ENCODE assay signal across 16 cellular contexts in the genomic region with DNA sequence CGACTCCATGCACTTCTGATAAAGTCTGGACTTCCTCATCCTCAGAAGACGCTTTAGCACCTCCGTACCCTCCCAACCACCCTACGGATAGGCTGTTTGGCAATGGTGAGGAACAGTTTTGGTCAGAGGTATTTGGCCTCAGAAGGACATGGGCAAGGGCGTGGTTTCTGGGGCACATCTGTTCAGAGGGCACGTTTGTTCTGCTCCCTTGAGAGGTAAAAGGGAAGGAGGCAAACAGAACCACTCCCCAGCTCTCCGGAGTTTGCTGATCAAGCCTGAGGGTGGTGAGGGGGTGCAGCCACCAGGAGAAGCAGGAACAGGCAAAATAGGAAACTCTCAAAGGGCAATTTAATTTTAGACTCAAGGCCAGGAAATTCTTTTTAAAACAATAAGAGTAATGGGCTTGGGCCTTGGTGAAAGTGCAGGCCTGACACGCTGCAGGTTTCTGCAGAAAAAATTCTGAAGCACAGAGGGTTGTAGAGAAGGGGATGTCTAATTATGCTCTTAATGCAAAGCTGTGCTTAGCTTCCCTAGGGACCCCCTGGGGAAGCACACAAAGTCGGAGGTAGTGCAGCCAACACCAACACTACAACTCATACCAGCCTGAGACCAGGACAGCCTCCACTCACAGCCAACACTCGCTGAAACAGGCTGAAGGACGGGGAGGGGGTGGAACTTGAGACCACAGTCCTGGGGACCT. TPM values are rescaled to one million over a fixed set of nuclear protein-coding genes. Genes with fewer than 3 reads are reported as not detected.
A peak's percentile ranks its signal among the peaks of the same experiment; 100 is the strongest.
DNase-seq lines count a peak whose midpoint lies in the region; ATAC-seq, FAIRE-seq and TF ChIP-seq lines count a peak whose summit lies in the region.
"Had no signal": no experiment of that assay in that cellular context is flagged by ENCODE, and none has a peak within 500 bp of the region (broad histone marks: within the 10 kb centered on the region; RNA-seq: fewer than 3 reads in every experiment).

No MANE protein-coding gene starts in this region.

- no peak for TF ChIP-seq POLR2A in Peyer's patch (IDR thresholded peaks at IDR 0.05)

- H3K4me2 ChIP-seq in BLaER1: peak overlapping the region; percentile 93

- peak overlapping the region; percentile 53 for H3K4me3 ChIP-seq in BLaER1
- no peak overlapping the region for H3K4me3 ChIP-seq in Peyer's patch
- no peak overlapping the region for H3K4me3 ChIP-seq in kidney (ENCODE audit: low read length in 2 of 2)
- H3K4me3 ChIP-seq: adrenal gland, cardiac muscle cell, right lobe of liver had no signal

- peaks cover 100% of the 10 kb centered on the region for H3K4me1 ChIP-seq in BLaER1
- H3K4me1 ChIP-seq in Peyer's patch: no peaks in the 10 kb centered on the region
- H3K4me1 ChIP-seq in kidney (ENCODE audit: control insufficient read depth in 1 of 2, insufficient read depth in 1 of 2, low read depth in 1 of 2, low read length in 2 of 2): peaks cover 0 to 12% of the 10 kb centered on the region in 2 donors
- H3K4me1 ChIP-seq: adrenal gland had no signal

- DNase-seq in Peyer's patch: peak in 2 of 3 donors; percentile 27 to 54
- DNase-seq in left colon: peak in 1 of 2 donors; percentile 40
- no peak for DNase-seq in kidney
- DNase-seq in NCI-H2196 (lab: John Stamatoyannopoulos, UW; ENCODE audit: unreplicated experiment): no peak
- DNase-seq in central memory CD4-positive, alpha-beta T cell: no peak
- no peak for DNase-seq in HK-2 (ENCODE audit: unreplicated experiment)
- DNase-seq: adrenal gland; effector CD8-positive, alpha-beta T cell; kidney glomerular epithelial cell; NCI-H2081 treated with DMSO at 0.1 percent for 48 hours; NCI-H526; right lobe of liver had no signal

- ATAC-seq in HG02610 (IDR thresholded peaks at IDR 0.05; ENCODE audit: unreplicated experiment) (peak; percentile 52), left colon (peak; percentile 61)

- FAIRE-seq in kidney (lab: Jason Lieb, UNC): no peak

- H3K36me3 ChIP-seq in BLaER1 (no peaks in the 10 kb centered on the region), Peyer's patch (no peaks in the 10 kb centered on the region), kidney (ENCODE audit: control insufficient read depth in 1 of 2, insufficient read depth in 2 of 2, low read length in 2 of 2) (no peaks in the 10 kb centered on the region)
- H3K36me3 ChIP-seq: adrenal gland, cardiac muscle cell, right lobe of liver had no signal

- no peaks in the 10 kb centered on the region for H3K9me3 ChIP-seq in BLaER1
- no peaks in the 10 kb centered on the region for H3K9me3 ChIP-seq in Peyer's patch
- no peaks in the 10 kb centered on the region for H3K9me3 ChIP-seq in kidney (ENCODE audit: control insufficient read depth in 1 of 2, low read length in 2 of 2)
- H3K9me3 ChIP-seq: adrenal gland, right lobe of liver had no signal

- no peaks in the 10 kb centered on the region for H3K27me3 ChIP-seq in BLaER1
- H3K27me3 ChIP-seq in Peyer's patch: no peaks in the 10 kb centered on the region
- H3K27me3 ChIP-seq: adrenal gland, right lobe of liver had no signal

- TF ChIP-seq CTCF in Peyer's patch (IDR thresholded peaks at IDR 0.05) (no peak), kidney (IDR thresholded peaks at IDR 0.05; ENCODE audit: borderline replicate concordance, extremely low read depth, insufficient read depth) (no peak)

- intact Hi-C loops in left colon (cut with DNase I, micrococcal nuclease) (no loop called here), kidney (cut with DNase I) (no loop called here)

- peak overlapping the region; percentile 85 for H3K27ac ChIP-seq in BLaER1
- peak overlapping the region in 1 of 4 donors; percentile 42 for H3K27ac ChIP-seq in Peyer's patch
- no peak overlapping the region for H3K27ac ChIP-seq in kidney (ENCODE audit: low read depth in 2 of 2, low read length in 2 of 2)
- H3K27ac ChIP-seq: adrenal gland, cardiac muscle cell, right lobe of liver, RWPE1 had no signal

- peak overlapping the region; percentile 69 for H3K9ac ChIP-seq in BLaER1
- H3K9ac ChIP-seq in kidney (ENCODE audit: low read length in 2 of 2): no peak overlapping the region

- H4K20me1 ChIP-seq in BLaER1: no peaks in the 10 kb centered on the region

RNA-seq across cellular contexts. Expression of a gene that starts 23.3 kb away (rescaled TPM):
- total RNA-seq in Peyer's patch: 10 to 100 TPM; 21.9 to 78.4 (median 31.3) TPM
- 10 to 100 TPM; 23.0 to 38.0 TPM for total RNA-seq in left colon
- total RNA-seq in kidney: 124 TPM
- 23.5 TPM for polyA plus RNA-seq in kidney (ENCODE audit: insufficient read depth, low read depth, low replicate concordance)

Comparison
In these comparisons a context has a peak if more than half of its experiments do, and no peak if none do; other contexts are left out.
1. DNase-seq: peak in Peyer's patch (2 of 3); none in kidney (single experiment), NCI-H2196 (single experiment), central memory CD4-positive, alpha-beta T cell (single experiment) and HK-2 (single experiment).